Comparison of ENCODE assay signal across 30 cellular contexts in the genomic region with DNA sequence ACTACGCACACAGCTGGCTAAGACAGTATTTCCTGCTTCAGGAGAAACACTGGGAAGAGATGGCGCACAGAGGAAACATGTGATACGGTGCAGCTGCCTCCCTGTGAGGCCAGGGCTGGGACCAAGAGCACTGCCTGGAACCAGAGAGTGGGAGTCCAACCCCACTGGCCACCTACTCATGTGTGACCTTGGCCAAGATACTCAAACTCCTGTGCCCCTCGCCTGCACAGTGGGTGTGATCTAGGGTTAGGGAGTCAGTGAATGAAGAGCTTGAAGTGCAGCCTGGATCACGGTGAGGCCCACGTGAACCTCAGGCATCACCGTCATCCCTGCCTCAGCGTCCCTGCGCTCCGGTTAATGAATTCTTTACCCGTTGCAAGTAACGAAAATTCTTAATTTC.
"Had no signal": no experiment of that assay in that cellular context is flagged by ENCODE, and none has a peak within 500 bp of the region (broad histone marks: within the 10 kb centered on the region; RNA-seq: fewer than 3 reads in every experiment).

No MANE protein-coding gene starts in this region.

- H3K27ac ChIP-seq: brain microvascular endothelial cell, RWPE1, SJCRH30, WERI-Rb-1 had no signal

- FAIRE-seq: astrocyte had no signal

- DNase-seq: activated CD4-positive, alpha-beta T cell treated with anti-CD3 and anti-CD28 coated beads for 4 hours; activated CD4-positive, alpha-beta T cell treated with anti-CD3 and anti-CD28 coated beads, Interleukin-2, amount 50 U/mL, for 4 hours; activated CD8-positive, alpha-beta memory T cell treated with anti-CD3 and anti-CD28 coated beads, Interleukin-2, amount 50 U/mL, for 48 hours; activated CD8-positive, alpha-beta T cell treated with anti-CD3 and anti-CD28 coated beads, Interleukin-2, amount 10 ng/mL, durations not matched to agents 7 days and 5 days; activated naive CD4-positive, alpha-beta T cell treated with Interleukin-2 at 50 U/mL for 16 hours; activated naive CD8-positive, alpha-beta T cell treated with anti-CD3 and anti-CD28 coated beads, Interleukin-2, amount 50 U/mL, for 24 hours; activated T-cell treated with anti-CD3 and anti-CD28 coated beads, Interleukin-2, amount 50 U/mL, for 1 hour; amniotic stem cell; brain microvascular endothelial cell; MG63; MV-4-11; NCI-H1092 treated with DMSO at 0.1 percent for 48 hours; NCI-H1417 treated with DMSO at 0.1 percent for 48 hours; NCI-H1694; NCI-H2029; NCI-H2107; NCI-H2171 treated with DMSO at 0.1 percent for 48 hours; NCI-H226; NCI-H510A; NCI-H526 treated with DMSO at 0.1 percent for 48 hours; NCI-H82; Right ventricle myocardium superior; SK-N-SH; T-helper 1 cell; WERI-Rb-1 had no signal

- H3K27ac Mint-ChIP-seq: activated CD8-positive, alpha-beta T cell treated with anti-CD3 and anti-CD28 coated beads, Interleukin-2, amount 10 ng/mL, durations not matched to agents 7 days and 5 days; activated naive CD4-positive, alpha-beta T cell treated with anti-CD3 and anti-CD28 coated beads, Interleukin-2, amount 50 U/mL, for 72 hours; activated naive CD8-positive, alpha-beta T cell treated with anti-CD3 and anti-CD28 coated beads, Interleukin-2, amount 50 U/mL, for 24 hours had no signal

- H3K4me3 ChIP-seq: MG63, SJCRH30 had no signal

- H3K4me3 Mint-ChIP-seq: activated CD8-positive, alpha-beta T cell treated with anti-CD3 and anti-CD28 coated beads, Interleukin-2, amount 10 ng/mL, durations not matched to agents 7 days and 5 days; activated naive CD8-positive, alpha-beta T cell treated with anti-CD3 and anti-CD28 coated beads, Interleukin-2, amount 50 U/mL, for 24 hours had no signal

- H3K9me3 ChIP-seq: MG63, SK-N-SH had no signal

- H3K27me3 ChIP-seq: brain microvascular endothelial cell, MG63, SJCRH30 had no signal

- H3K9me3 Mint-ChIP-seq: activated naive CD4-positive, alpha-beta T cell treated with anti-CD3 and anti-CD28 coated beads, Interleukin-2, amount 50 U/mL, for 72 hours; activated naive CD8-positive, alpha-beta T cell treated with anti-CD3 and anti-CD28 coated beads, Interleukin-2, amount 50 U/mL, for 24 hours had no signal

- H3K27me3 Mint-ChIP-seq: activated naive CD8-positive, alpha-beta T cell treated with anti-CD3 and anti-CD28 coated beads, Interleukin-2, amount 50 U/mL, for 24 hours had no signal

- ATAC-seq: activated CD8-positive, alpha-beta T cell treated with anti-CD3 and anti-CD28 coated beads, Interleukin-2, amount 10 ng/mL, durations not matched to agents 7 days and 5 days; activated naive CD4-positive, alpha-beta T cell treated with anti-CD3 and anti-CD28 coated beads, Interleukin-2, amount 50 U/mL, for 72 hours; activated naive CD8-positive, alpha-beta T cell treated with anti-CD3 and anti-CD28 coated beads, Interleukin-2, amount 50 U/mL, for 24 hours; Panc1 had no signal

- H3K9ac ChIP-seq: SK-N-SH had no signal

- H3K36me3 ChIP-seq: brain microvascular endothelial cell, MG63, SJCRH30, WERI-Rb-1 had no signal
